Comparison of ENCODE assay signal across 17 cellular contexts in genomic region chr17:73613271-73613941, GRCh38. TPM values are rescaled to one million over a fixed set of nuclear protein-coding genes. Genes with fewer than 3 reads are reported as not detected.
DNase-seq lines count a peak whose midpoint lies in the region; ATAC-seq and TF ChIP-seq lines count a peak whose summit lies in the region.
"Had no signal": no experiment of that assay in that cellular context is flagged by ENCODE, and none has a peak within 500 bp of the region (broad histone marks: within the 10 kb centered on the region; RNA-seq: fewer than 3 reads in every experiment).

No MANE protein-coding gene starts in this region.

- no peak for ATAC-seq in HG03196 (IDR thresholded peaks at IDR 0.05; ENCODE audit: unreplicated experiment)
- ATAC-seq in HG02885 (IDR thresholded peaks at IDR 0.05; ENCODE audit: poor library complexity, unreplicated experiment), result no peak
- ATAC-seq: lower lobe of right lung had no signal

- no peak for TF ChIP-seq POLR2A in adrenal gland (IDR thresholded peaks at IDR 0.05)

- no peak overlapping the region for H3K9ac ChIP-seq in HUES48 (ENCODE audit: low read depth, low read length)
- H3K9ac ChIP-seq in iPS-15b (ENCODE audit: low read depth, low read length), result no peak overlapping the region
- no peak overlapping the region for H3K9ac ChIP-seq in trophoblast cell (ENCODE audit: low read length)

- H3K79me2 ChIP-seq in trophoblast cell (ENCODE audit: control insufficient read depth, insufficient read depth, low read length, poor library complexity), result no peaks in the 10 kb centered on the region

- peaks cover 8% of the 10 kb centered on the region for H3K79me1 ChIP-seq in trophoblast cell (ENCODE audit: low read length)

- no peak overlapping the region for H4K8ac ChIP-seq in trophoblast cell (ENCODE audit: low read depth, low read length)

- DNase-seq in WERI-Rb-1, result peak; percentile 99
- no peak for DNase-seq in trophoblast cell
- DNase-seq in adrenal gland, result no peak
- DNase-seq in NCI-H2029 treated with DMSO at 0.1 percent for 48 hours (lab: John Stamatoyannopoulos, UW), result no peak
- DNase-seq: activated CD4-positive, alpha-beta T cell treated with anti-CD3 and anti-CD28 coated beads, Interleukin-2, amount 10 ng/mL, durations not matched to agents 7 days and 5 days; hippocampal formation; IMR-90; lower lobe of right lung; NCI-H2171 treated with DMSO at 0.1 percent for 48 hours; SHP77; T-helper 9 cell; upper lobe of left lung had no signal

- no peak overlapping the region for H2AK5ac ChIP-seq in trophoblast cell (ENCODE audit: low read length)

- H3K4me3 ChIP-seq in HUES48 (ENCODE audit: low read depth, low read length) (peak overlapping the region; percentile 46; the same call in 1 of the 2 replicates), WERI-Rb-1 (ENCODE audit: low read depth, low read length) (peak overlapping the region; percentile 27), iPS-15b (ENCODE audit: low read depth, low read length) (peak overlapping the region; percentile 40), trophoblast cell (ENCODE audit: low read depth, low read length) (no peak overlapping the region), adrenal gland (no peak overlapping the region)
- H3K4me3 ChIP-seq: coronary artery, lower lobe of right lung, upper lobe of left lung had no signal

- no peak overlapping the region for H3K18ac ChIP-seq in trophoblast cell (ENCODE audit: low read length)

- H3K4me2 ChIP-seq in trophoblast cell (ENCODE audit: low read length), result no peak overlapping the region

- no peak overlapping the region for H4K12ac ChIP-seq in trophoblast cell (ENCODE audit: low read depth, low read length)

- TF ChIP-seq CTCF in WERI-Rb-1 (IDR thresholded peaks at IDR 0.05; ENCODE audit: low read depth, low read length) (no peak), adrenal gland (IDR thresholded peaks at IDR 0.05) (no peak)

- H3K14ac ChIP-seq in trophoblast cell (ENCODE audit: low read length), result peak overlapping the region; percentile 44

- no peak overlapping the region for H2BK120ac ChIP-seq in trophoblast cell (ENCODE audit: insufficient read depth, low read length, poor library complexity)

- no peak overlapping the region for H2BK12ac ChIP-seq in trophoblast cell (ENCODE audit: low read length)

- no peak overlapping the region for H2AFZ ChIP-seq in trophoblast cell (ENCODE audit: insufficient read depth, low read length, poor library complexity)

- H3K4ac ChIP-seq in trophoblast cell (ENCODE audit: low read depth, low read length), result no peak overlapping the region

- peak overlapping the region; percentile 95 for H3K27ac ChIP-seq in HUES48 (ENCODE audit: low read depth, low read length)
- H3K27ac ChIP-seq in WERI-Rb-1, result peak overlapping the region; percentile 100
- no peak overlapping the region for H3K27ac ChIP-seq in trophoblast cell (ENCODE audit: low read depth, low read length)
- no peak overlapping the region for H3K27ac ChIP-seq in adrenal gland
- H3K27ac ChIP-seq: coronary artery, lower lobe of right lung, upper lobe of left lung had no signal

- H3K23ac ChIP-seq in trophoblast cell (ENCODE audit: low read length), result no peak overlapping the region

- peaks cover 44% of the 10 kb centered on the region for H3K4me1 ChIP-seq in HUES48 (ENCODE audit: control insufficient read depth, insufficient read depth, low read length)
- peaks cover 33% of the 10 kb centered on the region for H3K4me1 ChIP-seq in iPS-15b (ENCODE audit: control insufficient read depth, insufficient read depth, low read length)
- peaks cover 23 to 24% of the 10 kb centered on the region in 2 experiments for H3K4me1 ChIP-seq in trophoblast cell (ENCODE audit: control insufficient read depth in 1 of 2, insufficient read depth in 2 of 2, low read length in 2 of 2)
- no peaks in the 10 kb centered on the region for H3K4me1 ChIP-seq in adrenal gland (replicated peaks in 1 of 2)
- H3K4me1 ChIP-seq: lower lobe of right lung, upper lobe of left lung had no signal

- no peaks in the 10 kb centered on the region for H3K27me3 ChIP-seq in HUES48 (ENCODE audit: control insufficient read depth, insufficient read depth, low read length)
- H3K27me3 ChIP-seq in WERI-Rb-1 (ENCODE audit: insufficient read depth, low read depth, severe bottlenecking), result no peaks in the 10 kb centered on the region
- no peaks in the 10 kb centered on the region for H3K27me3 ChIP-seq in iPS-15b (ENCODE audit: control insufficient read depth, insufficient read depth, low read length)
- H3K27me3 ChIP-seq in trophoblast cell (ENCODE audit: insufficient read depth, low read length), result no peaks in the 10 kb centered on the region
- no peaks in the 10 kb centered on the region for H3K27me3 ChIP-seq in adrenal gland
- H3K27me3 ChIP-seq: upper lobe of left lung had no signal

- H3K36me3 ChIP-seq in HUES48 (ENCODE audit: control insufficient read depth, insufficient read depth, low read length), result no peaks in the 10 kb centered on the region
- peaks cover 5% of the 10 kb centered on the region for H3K36me3 ChIP-seq in WERI-Rb-1
- H3K36me3 ChIP-seq in iPS-15b (ENCODE audit: control insufficient read depth, insufficient read depth, low read length), result no peaks in the 10 kb centered on the region
- no peaks in the 10 kb centered on the region for H3K36me3 ChIP-seq in trophoblast cell (ENCODE audit: control insufficient read depth in 1 of 2, insufficient read depth in 2 of 2, low read length in 2 of 2)
- H3K36me3 ChIP-seq in adrenal gland (replicated peaks in 1 of 2), result no peaks in the 10 kb centered on the region
- H3K36me3 ChIP-seq: lower lobe of right lung, upper lobe of left lung had no signal

- intact Hi-C loops in adrenal gland (cut with DNase I), result no loop called here

- peak overlapping the region; percentile 67 for H4K91ac ChIP-seq in trophoblast cell (ENCODE audit: low read depth, low read length)

- no peaks in the 10 kb centered on the region for H3K9me3 ChIP-seq in HUES48 (ENCODE audit: control insufficient read depth, insufficient read depth, low read length)
- no peaks in the 10 kb centered on the region for H3K9me3 ChIP-seq in WERI-Rb-1 (ENCODE audit: severe bottlenecking)
- H3K9me3 ChIP-seq in iPS-15b (ENCODE audit: control insufficient read depth, insufficient read depth, low read length), result no peaks in the 10 kb centered on the region
- H3K9me3 ChIP-seq in trophoblast cell (ENCODE audit: insufficient read depth, low read depth, low read length), result no peaks in the 10 kb centered on the region
- no peaks in the 10 kb centered on the region for H3K9me3 ChIP-seq in adrenal gland (replicated peaks in 1 of 3)
- H3K9me3 ChIP-seq: lower lobe of right lung, upper lobe of left lung had no signal

- WGBS in trophoblast cell (ENCODE audit: extremely low coverage, insufficient coverage, insufficient read length), result no CpG with 5 or more reads among the region's 20 CpGs
- WGBS in adrenal gland, 4 donors, result 54 to 69% (median 60%) methylated on average over 10 to 20 of the region's 20 CpGs

- no peak overlapping the region for H2BK5ac ChIP-seq in trophoblast cell (ENCODE audit: low read depth, low read length, poor library complexity)

RNA-seq across cellular contexts. Expression of gene SDK2, which starts 30.8 kb away (rescaled TPM):
- polyA plus RNA-seq in trophoblast cell (2013), result 11.1 and 12.0 TPM in 2 replicates
- total RNA-seq in adrenal gland, result 1 to 10 TPM in 3 of 8 donors, under 1 TPM in 5; 0.52 to 2.1 (median 0.90) TPM
- under 1 TPM; 0.27 to 0.88 (median 0.48) TPM for polyA plus RNA-seq in adrenal gland

Comparison
In these comparisons a context has a peak if more than half of its experiments do, and no peak if none do; other contexts are left out.
1. H3K27ac ChIP-seq: peak in HUES48 (single experiment) and WERI-Rb-1 (single experiment); none in trophoblast cell (single experiment) and adrenal gland (0 of 5).
2. H3K4me3 ChIP-seq: peak in HUES48 (single experiment), WERI-Rb-1 (single experiment) and iPS-15b (single experiment); none in trophoblast cell (single experiment) and adrenal gland (0 of 4).